In genomic region chr11:64449381-64450167, GRCh38 we compare ENCODE assay signal across 8 cellular contexts.
DNase-seq lines count a peak whose midpoint lies in the region; ATAC-seq and TF ChIP-seq lines count a peak whose summit lies in the region.

No MANE protein-coding gene starts in this region.

- H3K27me3 ChIP-seq in DOHH2 (ENCODE audit: control insufficient read depth, low read length): no peaks in the 10 kb centered on the region
- H3K27me3 ChIP-seq in mesendoderm (ENCODE audit: insufficient read depth, low read length, poor library complexity): no peaks in the 10 kb centered on the region

- H3K27ac Mint-ChIP-seq in effector memory CD8-positive, alpha-beta T cell: peak overlapping the region in 1 of 2 donors; percentile 80

- H3K4me3 ChIP-seq in DOHH2 (ENCODE audit: low read length) (peak overlapping the region; percentile 74), mesendoderm (ENCODE audit: low read length) (no peak overlapping the region)

- ATAC-seq in HG03521 (IDR thresholded peaks at IDR 0.05; ENCODE audit: unreplicated experiment) (peak; percentile 54), HG03378 (IDR thresholded peaks at IDR 0.05; ENCODE audit: unreplicated experiment) (no peak)
- ATAC-seq in effector memory CD8-positive, alpha-beta T cell (replicated peaks): peak; percentile 89

- peak overlapping the region; percentile 88 to 94 for H3K4me3 Mint-ChIP-seq in effector memory CD8-positive, alpha-beta T cell

- H3K23ac ChIP-seq in mesendoderm (ENCODE audit: low read length): no peak overlapping the region

- no peak overlapping the region for H2AK5ac ChIP-seq in mesendoderm (ENCODE audit: low read length)

- no peaks in the 10 kb centered on the region for H3K79me2 ChIP-seq in DOHH2 (ENCODE audit: control insufficient read depth, low read length)
- no peaks in the 10 kb centered on the region for H3K79me2 ChIP-seq in mesendoderm (ENCODE audit: control insufficient read depth, insufficient read depth, low read length)

- H3K18ac ChIP-seq in mesendoderm (ENCODE audit: low read length): no peak overlapping the region

- peaks cover 10 to 14% of the 10 kb centered on the region in 2 donors for H3K4me1 Mint-ChIP-seq in effector memory CD8-positive, alpha-beta T cell (ENCODE audit: low read depth in 2 of 2)

- H3K4me1 ChIP-seq in DOHH2 (ENCODE audit: control insufficient read depth, low read length): peaks cover 60% of the 10 kb centered on the region
- H3K4me1 ChIP-seq in mesendoderm (ENCODE audit: control insufficient read depth, low read depth, low read length): no peaks in the 10 kb centered on the region

- H3K36me3 ChIP-seq in DOHH2 (ENCODE audit: control insufficient read depth, low read length) (no peaks in the 10 kb centered on the region), mesendoderm (ENCODE audit: control insufficient read depth, insufficient read depth, low read length) (no peaks in the 10 kb centered on the region)

- H3K79me1 ChIP-seq in mesendoderm (ENCODE audit: low read length): no peaks in the 10 kb centered on the region

- H2BK120ac ChIP-seq in mesendoderm (ENCODE audit: low read depth, low read length): no peak overlapping the region

- peak overlapping the region; percentile 97 for H3K4me2 ChIP-seq in DOHH2 (ENCODE audit: low read length)
- peak overlapping the region; percentile 71 for H3K4me2 ChIP-seq in mesendoderm (ENCODE audit: low read length)

- H3K9me3 ChIP-seq in DOHH2 (ENCODE audit: control insufficient read depth, insufficient read depth, low read length): peaks cover 4% of the 10 kb centered on the region; the same call in 1 of the 2 replicates

- H3K36me3 Mint-ChIP-seq in effector memory CD8-positive, alpha-beta T cell (ENCODE audit: insufficient read depth): no peaks in the 10 kb centered on the region

- no peak overlapping the region for H4K5ac ChIP-seq in mesendoderm (ENCODE audit: low read length)

- no peaks in the 10 kb centered on the region for H4K20me1 ChIP-seq in DOHH2 (ENCODE audit: control insufficient read depth, insufficient read depth, low read depth, low read length)

- no peak overlapping the region for H2BK15ac ChIP-seq in mesendoderm (replicated peaks; ENCODE audit: low read depth)

- peaks cover 19% of the 10 kb centered on the region for H3F3A ChIP-seq in DOHH2 (ENCODE audit: control insufficient read depth, insufficient read depth)

- no peak overlapping the region for H3K56ac ChIP-seq in mesendoderm (ENCODE audit: low read length)

- H4K8ac ChIP-seq in mesendoderm (ENCODE audit: low read depth, low read length): no peak overlapping the region

- H3K9me2 ChIP-seq in DOHH2 (replicated peaks; ENCODE audit: control insufficient read depth, low read length): no peaks in the 10 kb centered on the region

- H3K4ac ChIP-seq in mesendoderm (ENCODE audit: low read depth, low read length): no peak overlapping the region

- no peaks in the 10 kb centered on the region for H3K9me3 Mint-ChIP-seq in effector memory CD8-positive, alpha-beta T cell

- H3K9ac ChIP-seq in mesendoderm (ENCODE audit: low read length): no peak overlapping the region

- DNase-seq in NCI-H82 treated with DMSO at 0.1 percent for 48 hours (lab: John Stamatoyannopoulos, UW; ENCODE audit: unreplicated experiment) (peak; percentile 61), mesendoderm (peak; percentile 93)
- peak; percentile 88 for DNase-seq in activated CD8-positive, alpha-beta memory T cell treated with anti-CD3 and anti-CD28 coated beads for 24 hours
- peak; percentile 61 to 71 (median 64) for DNase-seq in effector memory CD8-positive, alpha-beta T cell
- peak; percentile 36 for DNase-seq in stimulated activated CD8-positive, alpha-beta memory T cell treated with anti-CD3 and anti-CD28 coated beads, Interleukin-15, amount 100 ng/mL, for 24 hours (ENCODE audit: low read depth)

- no peak overlapping the region for H2BK5ac ChIP-seq in mesendoderm (ENCODE audit: low read length)

- TF ChIP-seq CTCF in DOHH2 (IDR thresholded peaks at IDR 0.05; ENCODE audit: low read depth, low read length, poor library complexity, severe bottlenecking): peak; percentile 78

- peaks cover 13 to 65% of the 10 kb centered on the region in 2 donors for H3K27me3 Mint-ChIP-seq in effector memory CD8-positive, alpha-beta T cell

- H3K27ac ChIP-seq in DOHH2 (ENCODE audit: low read depth, low read length): peak overlapping the region; percentile 96
- no peak overlapping the region for H3K27ac ChIP-seq in mesendoderm (ENCODE audit: low read depth, low read length)

- no CpG with 5 or more reads among the region's 31 CpGs for WGBS in mesendoderm (ENCODE audit: extremely low coverage, insufficient coverage, low lambda C conversion rate)

Comparison
In these comparisons a context has a peak if more than half of its experiments do, and no peak if none do; other contexts are left out.
1. DNase-seq: peak in every context shown above with its lines; median percentile 93 in mesendoderm; 88 in activated CD8-positive, alpha-beta memory T cell treated with anti-CD3 and anti-CD28 coated beads for 24 hours; 64 in effector memory CD8-positive, alpha-beta T cell; 61 in NCI-H82 treated with DMSO at 0.1 percent for 48 hours; 36 in stimulated activated CD8-positive, alpha-beta memory T cell treated with anti-CD3 and anti-CD28 coated beads, Interleukin-15, amount 100 ng/mL, for 24 hours.